Comparison of ENCODE assay signal across 12 cellular contexts in genomic region chr1:205856433-205856832, GRCh38. TPM values are rescaled to one million over a fixed set of nuclear protein-coding genes. Genes with fewer than 3 reads are reported as not detected.
"Had no signal": no experiment of that assay in that cellular context is flagged by ENCODE, and none has a peak within 500 bp of the region (broad histone marks: within the 10 kb centered on the region; RNA-seq: fewer than 3 reads in every experiment).

No MANE protein-coding gene starts in this region.

- H3K4me3 ChIP-seq: GM23248, GM23338, HAP-1 had no signal

- H3K27ac ChIP-seq: GM23248 had no signal

- FAIRE-seq: H1, H54 had no signal

- ATAC-seq: GM23338, HCT116 had no signal

- H3K4me2 ChIP-seq: GM23338 had no signal

- H3K36me3 ChIP-seq: HAP-1 had no signal

- H3K9me3 ChIP-seq: HAP-1 had no signal

- DNase-seq: GM23248, GOT3, H7, H9, HCEC 1CT, HFFc6 had no signal

- H2AFZ ChIP-seq: GM23248, GM23338 had no signal

- H3K9ac ChIP-seq: GM23248 had no signal

- H3K4me1 ChIP-seq: HAP-1 had no signal

RNA-seq across cellular contexts. Expression of gene PM20D1, which starts 6.5 kb away (rescaled TPM):
- total RNA-seq: H1, H4, H7, H9, HFFc6 had no signal
- polyA plus RNA-seq: GM23338 had no signal
